In genomic region chr3:53189276-53189675, GRCh38 we compare ENCODE assay signal across 32 cellular contexts.
"Had no signal": no experiment of that assay in that cellular context is flagged by ENCODE, and none has a peak within 500 bp of the region (broad histone marks: within the 10 kb centered on the region; RNA-seq: fewer than 3 reads in every experiment).

No MANE protein-coding gene starts in this region.

- H3K36me3 ChIP-seq: cardiac muscle cell had no signal

- ATAC-seq: activated CD8-positive, alpha-beta memory T cell treated with anti-CD3 and anti-CD28 coated beads, Interleukin-2, amount 10 ng/mL, durations not matched to agents 7 days and 5 days; activated naive CD8-positive, alpha-beta T cell treated with anti-CD3 and anti-CD28 coated beads, Interleukin-2, amount 50 U/mL, for 24 hours; Right ventricle myocardium inferior; SK-N-SH treated with all-trans-retinoic acid at 6 μM for 48 hours had no signal

- H3K27ac ChIP-seq: cardiac muscle cell, PC-9, RWPE1, WERI-Rb-1 had no signal

- DNase-seq: activated CD4-positive, alpha-beta memory T cell treated with anti-CD3 and anti-CD28 coated beads, Interleukin-2, amount 10 ng/mL, durations not matched to agents 7 days and 5 days; activated CD4-positive, alpha-beta T cell treated with anti-CD3 and anti-CD28 coated beads for 1 hour; activated CD4-positive, alpha-beta T cell treated with anti-CD3 and anti-CD28 coated beads for 48 hours; activated CD4-positive, CD25-positive, alpha-beta regulatory T cell; activated CD8-positive, alpha-beta memory T cell treated with anti-CD3 and anti-CD28 coated beads for 24 hours; activated CD8-positive, alpha-beta memory T cell treated with anti-CD3 and anti-CD28 coated beads, Interleukin-2, amount 10 ng/mL, durations not matched to agents 7 days and 5 days; activated CD8-positive, alpha-beta memory T cell treated with anti-CD3 and anti-CD28 coated beads, Interleukin-2, amount 50 U/mL, for 48 hours; activated effector memory CD4-positive, alpha-beta T cell treated with Interleukin-2 at 50 U/mL for 16 hours; activated naive CD4-positive, alpha-beta T cell treated with anti-CD3 and anti-CD28 coated beads, Interleukin-2, amount 10 ng/mL, durations not matched to agents 7 days and 5 days; activated naive CD8-positive, alpha-beta T cell treated with anti-CD3 and anti-CD28 coated beads, Interleukin-2, amount 50 U/mL, for 24 hours; activated T-cell treated with anti-CD3 and anti-CD28 coated beads, Interleukin-2, amount 50 U/mL, for 48 hours; amniotic stem cell; NCI-H1092 treated with DMSO at 0.1 percent for 48 hours; NCI-H1417; NCI-H146; NCI-H187; NCI-H2029 treated with DMSO at 0.1 percent for 48 hours; NCI-H2107; NCI-H2171; NCI-H510A; NCI-H526; NCI-H748 treated with DMSO at 0.1 percent for 48 hours; NK-92 treated with Interleukin-12 subunit alpha and Interleukin-12 subunit beta, amount 100 ng/mL, for 24 hours; PC-9; SIG-M5; SW 1271; T1000; WERI-Rb-1 had no signal

- H3K4me3 ChIP-seq: cardiac muscle cell, PC-9 had no signal

- H3K4me2 ChIP-seq: PC-9 had no signal

- H2AFZ ChIP-seq: PC-9 had no signal
